ENCODE assay signal across 8 cellular contexts in genomic region chr6:132511836-132512230, GRCh38. TPM values are rescaled to one million over a fixed set of nuclear protein-coding genes. Genes with fewer than 3 reads are reported as not detected.
DNase-seq lines count a peak whose midpoint lies in the region; ATAC-seq, FAIRE-seq and TF ChIP-seq lines count a peak whose summit lies in the region.

No MANE protein-coding gene starts in this region.

- WGBS in K562 (ENCODE audit: insufficient coverage, low coverage, missing lambda C conversion rate): 0% methylated on average over 2 of the region's 2 CpGs
- WGBS in mesodermal cell (ENCODE audit: insufficient coverage in 2 of 2), 2 experiments: 47 to 69% methylated on average over 2 of the region's 2 CpGs

- peaks cover 5% of the 10 kb centered on the region for H3K4me1 ChIP-seq in HEK293 (ENCODE audit: control insufficient read depth, insufficient read depth, low read length)
- H3K4me1 ChIP-seq in K562 (replicated peaks in 1 of 2; ENCODE audit: control insufficient read depth in 2 of 2, insufficient read depth in 2 of 2, low read length in 2 of 2): peaks cover 0 to 14% of the 10 kb centered on the region in 2 experiments; a peak in 3 of 5 replicates
- H3K4me1 ChIP-seq in mesodermal cell (ENCODE audit: control insufficient read depth, insufficient read depth, low read length, poor library complexity, severe bottlenecking): no peaks in the 10 kb centered on the region

- in situ Hi-C loops in K562 (cut with MboI): loop anchor here (25.0 kb wide), 1 partner anchor 1575 kb away; no protein-coding TSS in a partner anchor

- DNase-seq in AG04449 (ENCODE audit: low read depth, low spot score) (no peak), K562 (ENCODE audit: extremely low read depth in 1 of 4, low spot score in 3 of 4) (peak in 1 of 4 experiments; percentile 41), NCI-H524 treated with DMSO at 0.1 percent for 48 hours (lab: John Stamatoyannopoulos, UW) (no peak), Ammon's horn (ENCODE audit: low spot score) (no peak)
- DNase-seq in stimulated activated CD4-positive, alpha-beta T cell treated with anti-CD3 and anti-CD28 coated beads, Interleukin-1b, Interleukin-23, amount 100 ng/mL, for 48 hours: no peak
- no peak for DNase-seq in activated CD4-positive, CD25-positive, alpha-beta regulatory T cell (lab: John Stamatoyannopoulos, UW)

- no peak overlapping the region; the same call in 1 of the 2 replicates for H2AFZ ChIP-seq in K562 (ENCODE audit: low read depth, low read length)

- peak overlapping the region in 1 of 2 experiments; percentile 73; a peak in 3 of 4 replicates for H3K9ac ChIP-seq in K562 (ENCODE audit: insufficient read depth in 1 of 2, low read depth in 2 of 2, low read length in 2 of 2)

- TF ChIP-seq EP300 in K562 (IDR thresholded peaks at IDR 0.05; ENCODE audit: low read length): no peak

- peaks cover 59% of the 10 kb centered on the region for H3K79me2 ChIP-seq in K562 (ENCODE audit: control insufficient read depth, insufficient read depth, low read length)

- H3K36me3 ChIP-seq in HEK293 (ENCODE audit: control insufficient read depth in 2 of 2, insufficient read depth in 1 of 2, low read length in 2 of 2): peaks cover 5 to 13% of the 10 kb centered on the region in 2 experiments
- H3K36me3 ChIP-seq in K562 (ENCODE audit: control insufficient read depth, insufficient read depth, low read length): peaks cover 7% of the 10 kb centered on the region; the same call in 2 of the 3 replicates
- peaks cover 8% of the 10 kb centered on the region for H3K36me3 ChIP-seq in mesodermal cell (ENCODE audit: control insufficient read depth, insufficient read depth, low read length)

- no peaks in the 10 kb centered on the region for H3K9me3 ChIP-seq in HEK293 (ENCODE audit: control insufficient read depth, insufficient read depth, low read depth, low read length)
- H3K9me3 ChIP-seq in K562 (replicated peaks; ENCODE audit: control insufficient read depth, insufficient read depth, low read depth, low read length): no peaks in the 10 kb centered on the region
- H3K9me3 ChIP-seq in mesodermal cell (ENCODE audit: control insufficient read depth, low read length): no peaks in the 10 kb centered on the region

- TF ChIP-seq CTCF in AG04449 (IDR thresholded peaks at IDR 0.05; ENCODE audit: insufficient read depth, low read length, missing control alignments) (no peak), HEK293 (tag by site-specific recombination; IDR thresholded peaks at IDR 0.05) (no peak), K562 (IDR thresholded peaks at IDR 0.05 in 2 of 3, conservative IDR thresholded peaks at IDR 0.05 in 1 of 3; ENCODE audit: insufficient read depth in 2 of 3, low read depth in 1 of 3, low read length in 3 of 3) (no peak)

- no peaks in the 10 kb centered on the region for H4K20me1 ChIP-seq in K562 (replicated peaks; ENCODE audit: control insufficient read depth, insufficient read depth, low read length)

- POLR2A ChIA-PET in AG04449 (lab: Yijun Ruan, JAX) (interaction anchor here (1.7 kb wide), 1 partner anchor 303 kb away, joined by 14 read pairs; the partner anchor contains the start of gene RPS12), HEK293 (lab: Yijun Ruan, JAX) (interaction anchor here (1.4 to 1.7 kb wide), 3 partner anchors 303 to 562 kb away, joined by 4 to 8 read pairs (median 6); partner anchors contain the start of gene RPS12), K562 (lab: Yijun Ruan, JAX) (no interaction called here)

- H3K27ac ChIP-seq in HEK293 (ENCODE audit: extremely low read depth, low read depth, low read length) (no peak overlapping the region), K562 (ENCODE audit: extremely low read depth, low read depth, low read length) (peak overlapping the region; percentile 61; the same call in 2 of the 3 replicates), mesodermal cell (ENCODE audit: low read depth, low read length, severe bottlenecking) (no peak overlapping the region)

- H3K9me1 ChIP-seq in K562 (ENCODE audit: control insufficient read depth, insufficient read depth, low read length): no peaks in the 10 kb centered on the region

- H3K27me3 ChIP-seq in K562 (ENCODE audit: control insufficient read depth in 2 of 2, insufficient read depth in 2 of 2, low read length in 2 of 2): no peaks in the 10 kb centered on the region

- TF ChIP-seq POLR2A in K562 (conservative IDR thresholded peaks at IDR 0.05): no peak

- intact Hi-C loops in K562 (cut with micrococcal nuclease): loop anchor here (5.0 kb wide), 1 partner anchor 300 kb away; the partner anchor contains the start of gene RPS12

- TF ChIP-seq RAD21 in K562 (CRISPR knock-in tag; conservative IDR thresholded peaks at IDR 0.05 in 1 of 2, IDR thresholded peaks at IDR 0.05 in 1 of 2): no peak

- no TSS peak for BruUV-seq in K562 (replicated peaks; lab: Mats Ljungman, UMichigan)

- FAIRE-seq in K562 (lab: Jason Lieb, UNC): no peak

- 0 out of 3 replicates have a peak, but pooled peaks have one; percentile 8 for ATAC-seq in K562

- CTCF ChIA-PET in AG04449 (lab: Yijun Ruan, JAX) (interaction anchor here (1.1 to 1.6 kb wide), 2 partner anchors 232 to 286 kb away, joined by 3 to 9 read pairs; partner anchors contain the start of gene SLC18B1), HEK293 (lab: Yijun Ruan, JAX) (interaction anchor here (0.9 to 1.2 kb wide), 2 partner anchors 232 to 239 kb away, joined by 3 to 9 read pairs; no protein-coding TSS in a partner anchor), K562 (lab: Yijun Ruan, JAX; ENCODE audit: low intra/inter-chr PET ratio) (no interaction called here)

- peak overlapping the region; percentile 81 for H3K4me3 ChIP-seq in AG04449 (ENCODE audit: low read depth, low read length)
- H3K4me3 ChIP-seq in HEK293 (ENCODE audit: low read depth, low read length): peak overlapping the region; percentile 85
- H3K4me3 ChIP-seq in K562: peak overlapping the region; percentile 77
- H3K4me3 ChIP-seq in mesodermal cell (ENCODE audit: extremely low read depth, insufficient read depth, low read length, poor library complexity, severe bottlenecking): peak overlapping the region; percentile 77

- H3K4me2 ChIP-seq in K562 (ENCODE audit: insufficient read depth, low read length): peak overlapping the region; percentile 75

RNA-seq across cellular contexts. Expression of gene STX7, which starts 1.1 kb away (rescaled TPM):
- 15.2 and 26.2 TPM in 2 replicates for total RNA-seq in K562 (2011; cell fraction: chromatin; rRNA removed; ENCODE audit: low replicate concordance)
- 19.7 and 24.0 TPM in 2 replicates for total RNA-seq in K562 (2011; cell fraction: nucleolus; rRNA removed)
- total RNA-seq in K562 (2011; cell fraction: nucleoplasm; rRNA removed): 22.8 and 25.0 TPM in 2 replicates
- total RNA-seq in K562 (2014; rRNA removed): 15.5 and 22.5 TPM in 2 replicates
- 26.7 and 29.4 TPM in 2 replicates for total RNA-seq in K562 (2014; rRNA removed; fragmentation: Illumina TruSeq; extraction: Trizol)
- 24.5 and 30.3 TPM in 2 replicates for total RNA-seq in K562 (2015; rRNA removed; fragmentation: Illumina TruSeq; extraction: Trizol)
- total RNA-seq in K562 (2021): 24.8 and 25.3 TPM in 2 replicates
- polyA plus RNA-seq in K562 (2011; rRNA removed): 29.0 and 34.4 TPM in 2 replicates
- polyA plus RNA-seq in K562 (2011; cell fraction: cytosol; rRNA removed): 7.0 and 11.7 TPM in 2 replicates
- polyA plus RNA-seq in K562 (2011; cell fraction: nucleus; rRNA removed): 22.3 and 35.5 TPM in 2 replicates
- polyA plus RNA-seq in K562 (2012): 19.6 and 23.8 TPM in 2 replicates
- polyA plus RNA-seq in K562 (2014; fragmentation: Illumina TruSeq; extraction: Trizol): 26.9 and 28.4 TPM in 2 replicates
- polyA plus RNA-seq in K562 (2014; fragmentation: Nextera tagmentation; extraction: Ambion mirVana): 10 to 100 TPM; 13.0 to 14.6 TPM
- 15.0 and 15.6 TPM in 2 replicates for polyA plus RNA-seq in K562 (2014; rRNA removed)
- polyA minus RNA-seq in K562 (2011; rRNA and poly(A)+ RNA removed): 28.7 and 43.2 TPM in 2 replicates
- polyA minus RNA-seq in K562 (2011; cell fraction: cytosol; rRNA and poly(A)+ RNA removed): 7.3 and 13.3 TPM in 2 replicates
- 29.6 and 51.4 TPM in 2 replicates for polyA minus RNA-seq in K562 (2011; cell fraction: nucleus; rRNA and poly(A)+ RNA removed)
- 41.3 TPM for polyA plus RNA-seq in mesodermal cell (2013, experiment 1 of 2)
- 31.2 TPM for polyA plus RNA-seq in mesodermal cell (2013, experiment 2 of 2)

RNA-seq across cellular contexts. Expression of gene TAAR9, which starts 26.2 kb away (rescaled TPM):
- total RNA-seq in K562 (2011; cell fraction: chromatin; rRNA removed; ENCODE audit: low replicate concordance): not detected in 2 replicates
- not detected in 2 replicates for total RNA-seq in K562 (2011; cell fraction: nucleolus; rRNA removed)
- not detected in 2 replicates for total RNA-seq in K562 (2011; cell fraction: nucleoplasm; rRNA removed)
- not detected in 2 replicates for total RNA-seq in K562 (2014; rRNA removed)
- not detected in 2 replicates for total RNA-seq in K562 (2014; rRNA removed; fragmentation: Illumina TruSeq; extraction: Trizol)
- total RNA-seq in K562 (2015; rRNA removed; fragmentation: Illumina TruSeq; extraction: Trizol): not detected in 2 replicates
- not detected in 2 replicates for total RNA-seq in K562 (2021)
- not detected in 2 replicates for polyA plus RNA-seq in K562 (2011; rRNA removed)
- not detected in 2 replicates for polyA plus RNA-seq in K562 (2011; cell fraction: cytosol; rRNA removed)
- polyA plus RNA-seq in K562 (2011; cell fraction: nucleus; rRNA removed): not detected in 2 replicates
- not detected in 2 replicates for polyA plus RNA-seq in K562 (2012)
- not detected in 2 replicates for polyA plus RNA-seq in K562 (2014; fragmentation: Illumina TruSeq; extraction: Trizol)
- not detected for polyA plus RNA-seq in K562 (2014; fragmentation: Nextera tagmentation; extraction: Ambion mirVana)
- not detected in 2 replicates for polyA plus RNA-seq in K562 (2014; rRNA removed)
- not detected in 2 replicates for polyA minus RNA-seq in K562 (2011; rRNA and poly(A)+ RNA removed)
- not detected in 2 replicates for polyA minus RNA-seq in K562 (2011; cell fraction: cytosol; rRNA and poly(A)+ RNA removed)
- polyA minus RNA-seq in K562 (2011; cell fraction: nucleus; rRNA and poly(A)+ RNA removed): not detected in 2 replicates
- polyA plus RNA-seq in mesodermal cell (2013, experiment 1 of 2): not detected
- not detected for polyA plus RNA-seq in mesodermal cell (2013, experiment 2 of 2)

RNA-seq across cellular contexts. Expression of gene TAAR8, which starts 40.6 kb away (rescaled TPM):
- not detected in 2 replicates for total RNA-seq in K562 (2011; cell fraction: chromatin; rRNA removed; ENCODE audit: low replicate concordance)
- not detected in 2 replicates for total RNA-seq in K562 (2011; cell fraction: nucleolus; rRNA removed)
- total RNA-seq in K562 (2011; cell fraction: nucleoplasm; rRNA removed): not detected in 2 replicates
- total RNA-seq in K562 (2014; rRNA removed): not detected in 2 replicates
- total RNA-seq in K562 (2014; rRNA removed; fragmentation: Illumina TruSeq; extraction: Trizol): not detected in 2 replicates
- not detected in 2 replicates for total RNA-seq in K562 (2015; rRNA removed; fragmentation: Illumina TruSeq; extraction: Trizol)
- total RNA-seq in K562 (2021): not detected in 2 replicates
- polyA plus RNA-seq in K562 (2011; rRNA removed): not detected in 2 replicates
- polyA plus RNA-seq in K562 (2011; cell fraction: cytosol; rRNA removed): not detected in 2 replicates
- polyA plus RNA-seq in K562 (2011; cell fraction: nucleus; rRNA removed): not detected in 2 replicates
- polyA plus RNA-seq in K562 (2012): not detected in 2 replicates
- polyA plus RNA-seq in K562 (2014; fragmentation: Illumina TruSeq; extraction: Trizol): not detected in 2 replicates
- polyA plus RNA-seq in K562 (2014; fragmentation: Nextera tagmentation; extraction: Ambion mirVana): not detected
- polyA plus RNA-seq in K562 (2014; rRNA removed): not detected in 2 replicates
- not detected in 2 replicates for polyA minus RNA-seq in K562 (2011; rRNA and poly(A)+ RNA removed)
- polyA minus RNA-seq in K562 (2011; cell fraction: cytosol; rRNA and poly(A)+ RNA removed): not detected in 2 replicates
- polyA minus RNA-seq in K562 (2011; cell fraction: nucleus; rRNA and poly(A)+ RNA removed): not detected in 2 replicates
- polyA plus RNA-seq in mesodermal cell (2013, experiment 1 of 2): not detected
- polyA plus RNA-seq in mesodermal cell (2013, experiment 2 of 2): not detected

RNA-seq across cellular contexts. Expression of gene TAAR6, which starts 58.3 kb away (rescaled TPM):
- not detected in 2 replicates for total RNA-seq in K562 (2011; cell fraction: chromatin; rRNA removed; ENCODE audit: low replicate concordance)
- total RNA-seq in K562 (2011; cell fraction: nucleolus; rRNA removed): not detected in 2 replicates
- total RNA-seq in K562 (2011; cell fraction: nucleoplasm; rRNA removed): not detected in 2 replicates
- not detected in 2 replicates for total RNA-seq in K562 (2014; rRNA removed)
- total RNA-seq in K562 (2014; rRNA removed; fragmentation: Illumina TruSeq; extraction: Trizol): not detected in 2 replicates
- total RNA-seq in K562 (2015; rRNA removed; fragmentation: Illumina TruSeq; extraction: Trizol): not detected in 2 replicates
- total RNA-seq in K562 (2021): not detected in 2 replicates
- not detected in 2 replicates for polyA plus RNA-seq in K562 (2011; rRNA removed)
- not detected in 2 replicates for polyA plus RNA-seq in K562 (2011; cell fraction: cytosol; rRNA removed)
- not detected in 2 replicates for polyA plus RNA-seq in K562 (2011; cell fraction: nucleus; rRNA removed)
- polyA plus RNA-seq in K562 (2012): not detected in 2 replicates
- not detected in 2 replicates for polyA plus RNA-seq in K562 (2014; fragmentation: Illumina TruSeq; extraction: Trizol)
- not detected for polyA plus RNA-seq in K562 (2014; fragmentation: Nextera tagmentation; extraction: Ambion mirVana)
- polyA plus RNA-seq in K562 (2014; rRNA removed): not detected in 2 replicates
- polyA minus RNA-seq in K562 (2011; rRNA and poly(A)+ RNA removed): not detected in 2 replicates
- polyA minus RNA-seq in K562 (2011; cell fraction: cytosol; rRNA and poly(A)+ RNA removed): not detected in 2 replicates
- polyA minus RNA-seq in K562 (2011; cell fraction: nucleus; rRNA and poly(A)+ RNA removed): not detected in 2 replicates
- not detected for polyA plus RNA-seq in mesodermal cell (2013, experiment 1 of 2)
- not detected for polyA plus RNA-seq in mesodermal cell (2013, experiment 2 of 2)
